In genomic region chr9:89928521-89929275, GRCh38 we compare ENCODE assay signal across 22 cellular contexts.
"Had no signal": no experiment of that assay in that cellular context is flagged by ENCODE, and none has a peak within 500 bp of the region (broad histone marks: within the 10 kb centered on the region; RNA-seq: fewer than 3 reads in every experiment).

No MANE protein-coding gene starts in this region.

- H3K4me1 ChIP-seq: breast epithelium had no signal

- H3K36me3 Mint-ChIP-seq: activated naive CD8-positive, alpha-beta T cell treated with anti-CD3 and anti-CD28 coated beads, Interleukin-2, amount 10 ng/mL, durations not matched to agents 7 days and 5 days had no signal

- H3K27me3 ChIP-seq: adrenal gland, MG63 had no signal

- H3K9me3 ChIP-seq: adrenal gland, breast epithelium, MG63 had no signal

- ATAC-seq: activated T-cell treated with anti-CD3 and anti-CD28 coated beads, Interleukin-2, amount 50 U/mL, for 72 hours; T-helper 17 cell had no signal

- H3K4me3 ChIP-seq: adrenal gland, breast epithelium, MG63 had no signal

- H3K9me3 Mint-ChIP-seq: activated B cell treated with CpG ODN at 0.5 μM for 24 hours; activated CD4-positive, alpha-beta T cell treated with anti-CD3 and anti-CD28 coated beads, Interleukin-2, amount 10 ng/mL, durations not matched to agents 24 days and 14 days; activated naive CD8-positive, alpha-beta T cell treated with anti-CD3 and anti-CD28 coated beads, Interleukin-2, amount 10 ng/mL, durations not matched to agents 7 days and 5 days; activated T-cell treated with anti-CD3 and anti-CD28 coated beads, Interleukin-2, amount 50 U/mL, for 72 hours had no signal

- H3K27ac Mint-ChIP-seq: activated B cell treated with CpG ODN at 0.5 μM for 24 hours; activated CD4-positive, alpha-beta T cell treated with anti-CD3 and anti-CD28 coated beads, Interleukin-2, amount 10 ng/mL, durations not matched to agents 24 days and 14 days; activated naive CD8-positive, alpha-beta T cell treated with anti-CD3 and anti-CD28 coated beads, Interleukin-2, amount 10 ng/mL, durations not matched to agents 7 days and 5 days; activated T-cell treated with anti-CD3 and anti-CD28 coated beads, Interleukin-2, amount 50 U/mL, for 72 hours; T-helper 17 cell had no signal

- H3K4me3 Mint-ChIP-seq: activated B cell treated with CpG ODN at 0.5 μM for 24 hours; activated CD4-positive, alpha-beta T cell treated with anti-CD3 and anti-CD28 coated beads, Interleukin-2, amount 10 ng/mL, durations not matched to agents 24 days and 14 days; activated naive CD8-positive, alpha-beta T cell treated with anti-CD3 and anti-CD28 coated beads, Interleukin-2, amount 10 ng/mL, durations not matched to agents 7 days and 5 days; activated T-cell treated with anti-CD3 and anti-CD28 coated beads, Interleukin-2, amount 50 U/mL, for 72 hours; T-helper 17 cell had no signal

- H3K36me3 ChIP-seq: adrenal gland, breast epithelium, MG63 had no signal

- H3K27ac ChIP-seq: breast epithelium had no signal

- DNase-seq: activated B cell treated with CpG ODN at 0.5 μM for 24 hours; activated CD4-positive, alpha-beta T cell treated with anti-CD3 and anti-CD28 coated beads for 1 hour; activated CD4-positive, alpha-beta T cell treated with anti-CD3 and anti-CD28 coated beads, Interleukin-2, amount 10 ng/mL, durations not matched to agents 24 days and 14 days; activated CD4-positive, alpha-beta T cell treated with anti-CD3 and anti-CD28 coated beads, Interleukin-2, amount 50 U/mL, for 48 hours; activated naive CD4-positive, alpha-beta T cell treated with anti-CD3 and anti-CD28 coated beads, Interleukin-2, amount 50 U/mL, for 16 hours; activated naive CD8-positive, alpha-beta T cell treated with anti-CD3 and anti-CD28 coated beads, Interleukin-2, amount 10 ng/mL, durations not matched to agents 7 days and 5 days; activated T-cell treated with anti-CD3 and anti-CD28 coated beads, Interleukin-2, amount 50 U/mL, for 72 hours; adrenal gland; anterior cingulate cortex; central memory CD4-positive, alpha-beta T cell; MG63; MV-4-11; NCI-H1092 treated with DMSO at 0.1 percent for 48 hours; NCI-H1417 treated with DMSO at 0.1 percent for 48 hours; NCI-H1694 treated with DMSO at 0.1 percent for 48 hours; NCI-H2081; NCI-H446; NCI-H524; SHP77 treated with DMSO at 0.1 percent for 48 hours; T-helper 17 cell; T-helper 9 cell had no signal
